In the genomic region with DNA sequence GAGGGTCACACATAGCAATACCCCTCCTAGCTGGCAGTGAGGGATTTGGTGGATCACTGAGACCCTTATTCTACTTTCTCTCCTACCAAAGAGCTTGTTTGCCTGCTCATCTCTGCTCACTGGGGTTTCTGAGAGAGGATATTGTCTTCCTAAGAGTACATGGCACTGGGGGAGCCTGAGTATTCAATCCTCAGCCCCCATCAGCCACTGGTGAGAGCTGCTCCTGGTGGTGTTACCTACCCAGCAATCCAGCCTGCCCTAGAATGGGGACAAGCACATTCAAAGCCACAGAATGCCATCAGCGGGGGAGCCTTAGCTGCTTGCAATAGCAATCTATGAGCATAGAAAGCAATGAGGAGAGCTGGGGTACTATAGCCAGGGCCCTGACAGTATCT, we compare ENCODE assay signal across 16 cellular contexts.
DNase-seq lines count a peak whose midpoint lies in the region; ATAC-seq and TF ChIP-seq lines count a peak whose summit lies in the region.
"Had no signal": no experiment of that assay in that cellular context is flagged by ENCODE, and none has a peak within 500 bp of the region (broad histone marks: within the 10 kb centered on the region; RNA-seq: fewer than 3 reads in every experiment).

No MANE protein-coding gene starts in this region.

- 94% methylated on average over 1 of the region's 1 CpG for WGBS in mesenchymal stem cell

- no peak overlapping the region for H2AK5ac ChIP-seq in mesenchymal stem cell (ENCODE audit: low read length, severe bottlenecking)

- H3K9ac ChIP-seq in mesenchymal stem cell (ENCODE audit: low read length): no peak overlapping the region
- H3K9ac ChIP-seq: GM23248 had no signal

- no peaks in the 10 kb centered on the region for H3K36me3 ChIP-seq in mesenchymal stem cell (ENCODE audit: control insufficient read depth in 1 of 2, insufficient read depth in 2 of 2, low read depth in 1 of 2, low read length in 2 of 2)
- H3K36me3 ChIP-seq: BE2C had no signal

- no peak overlapping the region for H2BK12ac ChIP-seq in mesenchymal stem cell (ENCODE audit: low read length in 2 of 2)

- DNase-seq in caudate nucleus (lab: John Stamatoyannopoulos, UW) (peak in 2 of 61 donors; percentile 33 to 52), globus pallidus (ENCODE audit: low spot score) (peak; percentile 69), mesenchymal stem cell (no peak), substantia nigra (lab: John Stamatoyannopoulos, UW) (peak in 6 of 49 donors; percentile 12 to 76 (median 48)), T-helper 2 cell (no peak), omental fat pad (ENCODE audit: low spot score) (no peak), DMS153 (lab: John Stamatoyannopoulos, UW) (no peak), left colon (no peak)
- DNase-seq: BE2C; CD4-positive, alpha-beta memory T cell; DMS79 treated with DMSO at 0.1 percent for 48 hours; EL; GM23248; H9; IMR-90 had no signal

- no peak overlapping the region for H3K4me3 ChIP-seq in mesenchymal stem cell (ENCODE audit: insufficient read depth in 1 of 2, low read depth in 1 of 2, low read length in 2 of 2)
- H3K4me3 ChIP-seq: GM23248 had no signal

- peak overlapping the region; percentile 45 for H4K8ac ChIP-seq in mesenchymal stem cell (ENCODE audit: low read length)

- H2BK120ac ChIP-seq in mesenchymal stem cell (ENCODE audit: low read depth, low read length): no peak overlapping the region

- no peak overlapping the region for H3K18ac ChIP-seq in mesenchymal stem cell (ENCODE audit: low read depth in 1 of 2, low read length in 2 of 2)

- H2BK5ac ChIP-seq in mesenchymal stem cell (ENCODE audit: low read depth, low read length, poor library complexity, severe bottlenecking): no peak overlapping the region

- intact Hi-C loops in left colon (cut with DNase I, micrococcal nuclease): no loop called here

- H3K4me1 ChIP-seq in mesenchymal stem cell (ENCODE audit: control insufficient read depth, insufficient read depth, low read depth, low read length): no peaks in the 10 kb centered on the region
- H3K4me1 ChIP-seq: BE2C had no signal

- TF ChIP-seq CTCF in omental fat pad (IDR thresholded peaks at IDR 0.05): no peak

- peak overlapping the region in 1 of 2 experiments; percentile 38 for H3K14ac ChIP-seq in mesenchymal stem cell (ENCODE audit: low read length in 2 of 2)

- H3K23ac ChIP-seq in mesenchymal stem cell (ENCODE audit: low read length in 2 of 2): no peak overlapping the region

- H3K9me3 ChIP-seq in mesenchymal stem cell (ENCODE audit: control insufficient read depth, low read length): peaks cover 3% of the 10 kb centered on the region
- H3K9me3 ChIP-seq: BE2C had no signal

- H4K91ac ChIP-seq in mesenchymal stem cell (ENCODE audit: low read length): no peak overlapping the region

- H2BK15ac ChIP-seq in mesenchymal stem cell (ENCODE audit: low read depth, poor library complexity, severe bottlenecking): no peak overlapping the region

- ATAC-seq in omental fat pad (ENCODE audit: low FRiP score) (no peak), left colon (no peak)

- no peak overlapping the region for H3K4ac ChIP-seq in mesenchymal stem cell (ENCODE audit: low read depth in 1 of 2, low read length in 2 of 2)

- no peak overlapping the region for H2AFZ ChIP-seq in mesenchymal stem cell (ENCODE audit: low read depth, low read length)
- H2AFZ ChIP-seq: GM23248 had no signal

- no peaks in the 10 kb centered on the region for H3K27me3 ChIP-seq in mesenchymal stem cell (ENCODE audit: control insufficient read depth in 1 of 2, insufficient read depth in 1 of 2, low read length in 2 of 2)
- H3K27me3 ChIP-seq: BE2C had no signal

- H3K79me1 ChIP-seq in mesenchymal stem cell (replicated peaks; ENCODE audit: low read length, poor library complexity, severe bottlenecking): no peaks in the 10 kb centered on the region

- no peak overlapping the region for H3K4me2 ChIP-seq in mesenchymal stem cell (ENCODE audit: low read length, poor library complexity, severe bottlenecking)

- peak overlapping the region; percentile 97 for H3K27ac ChIP-seq in caudate nucleus (ENCODE audit: low read depth, low read length)
- H3K27ac ChIP-seq in mesenchymal stem cell (ENCODE audit: low read length, poor library complexity, severe bottlenecking): no peak overlapping the region
- H3K27ac ChIP-seq in substantia nigra (ENCODE audit: low read depth, low read length, poor library complexity, severe bottlenecking): peak overlapping the region; percentile 97
- H3K27ac ChIP-seq: C4-2B, GM23248 had no signal
